Comparison of ENCODE assay signal across 1 cellular context in the genomic region with DNA sequence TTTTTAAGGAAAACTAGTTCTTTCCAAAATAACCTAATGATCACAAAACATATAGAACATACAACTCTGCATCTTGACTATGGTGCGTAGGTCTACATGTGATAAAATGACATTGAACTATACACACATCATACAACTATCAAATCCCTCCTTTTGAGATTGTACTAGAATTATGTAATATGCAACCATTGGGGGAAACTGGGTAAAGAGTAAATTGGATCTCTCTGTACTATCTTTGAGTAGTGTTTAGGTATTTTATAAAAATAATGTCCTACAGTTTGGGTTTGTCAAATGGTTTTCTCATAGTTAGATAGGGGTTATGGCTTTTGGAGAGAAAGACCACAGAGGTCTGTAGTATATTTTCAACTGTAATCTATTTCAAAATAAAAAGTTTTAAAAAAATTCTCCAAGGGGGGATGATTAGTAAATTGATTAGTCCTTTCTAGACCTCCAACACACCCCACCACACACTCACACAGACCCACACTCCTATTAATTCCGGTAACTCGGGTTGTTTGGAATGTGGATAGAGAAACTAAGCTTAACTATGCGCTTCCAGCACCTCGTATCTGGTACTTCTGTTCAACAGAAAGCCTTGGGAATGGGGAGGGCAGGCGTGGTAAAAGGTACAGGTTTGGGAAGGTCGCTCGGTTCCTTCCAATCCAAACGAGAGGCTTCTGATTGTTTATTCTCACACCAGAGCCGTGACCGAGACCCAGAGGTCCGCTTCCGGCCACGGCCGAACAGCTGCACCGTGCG.
TF ChIP-seq lines count a peak whose summit lies in the region.

No MANE protein-coding gene starts in this region.

TF ChIP-seq in HepG2, 621 proteins besides CTCF, POLR2A, EP300 and RAD21 (continued from another document):
- TF ChIP-seq ZBTB39 (CRISPR knock-in tag; IDR thresholded peaks at IDR 0.05) (0 out of 2 replicates have a peak, but pooled peaks have one; percentile 70), ZNF615 (CRISPR knock-in tag; IDR thresholded peaks at IDR 0.05; ENCODE audit: borderline replicate concordance) (peak; percentile 83; the same call in 1 of the 2 replicates), SP140L (CRISPR knock-in tag; IDR thresholded peaks at IDR 0.05; ENCODE audit: borderline replicate concordance) (peak; percentile 65; the same call in 1 of the 2 replicates), IKZF4 (CRISPR knock-in tag; IDR thresholded peaks at IDR 0.05; ENCODE audit: borderline replicate concordance, low read depth, not compliant biosample characterization) (peak; percentile 31), TIGD3 (CRISPR knock-in tag; IDR thresholded peaks at IDR 0.05; ENCODE audit: borderline replicate concordance) (peak; percentile 91; the same call in 1 of the 2 replicates), ZNF362 (CRISPR knock-in tag; IDR thresholded peaks at IDR 0.05; ENCODE audit: borderline replicate concordance) (no peak), ATF1 (CRISPR knock-in tag; IDR thresholded peaks at IDR 0.05) (0 out of 2 replicates have a peak, but pooled peaks have one; percentile 49), TAF1 (CRISPR knock-in tag; IDR thresholded peaks at IDR 0.05) (no peak), CBX5 (CRISPR knock-in tag; IDR thresholded peaks at IDR 0.05; ENCODE audit: borderline replicate concordance) (no peak)
- TF ChIP-seq, protein P1, sequence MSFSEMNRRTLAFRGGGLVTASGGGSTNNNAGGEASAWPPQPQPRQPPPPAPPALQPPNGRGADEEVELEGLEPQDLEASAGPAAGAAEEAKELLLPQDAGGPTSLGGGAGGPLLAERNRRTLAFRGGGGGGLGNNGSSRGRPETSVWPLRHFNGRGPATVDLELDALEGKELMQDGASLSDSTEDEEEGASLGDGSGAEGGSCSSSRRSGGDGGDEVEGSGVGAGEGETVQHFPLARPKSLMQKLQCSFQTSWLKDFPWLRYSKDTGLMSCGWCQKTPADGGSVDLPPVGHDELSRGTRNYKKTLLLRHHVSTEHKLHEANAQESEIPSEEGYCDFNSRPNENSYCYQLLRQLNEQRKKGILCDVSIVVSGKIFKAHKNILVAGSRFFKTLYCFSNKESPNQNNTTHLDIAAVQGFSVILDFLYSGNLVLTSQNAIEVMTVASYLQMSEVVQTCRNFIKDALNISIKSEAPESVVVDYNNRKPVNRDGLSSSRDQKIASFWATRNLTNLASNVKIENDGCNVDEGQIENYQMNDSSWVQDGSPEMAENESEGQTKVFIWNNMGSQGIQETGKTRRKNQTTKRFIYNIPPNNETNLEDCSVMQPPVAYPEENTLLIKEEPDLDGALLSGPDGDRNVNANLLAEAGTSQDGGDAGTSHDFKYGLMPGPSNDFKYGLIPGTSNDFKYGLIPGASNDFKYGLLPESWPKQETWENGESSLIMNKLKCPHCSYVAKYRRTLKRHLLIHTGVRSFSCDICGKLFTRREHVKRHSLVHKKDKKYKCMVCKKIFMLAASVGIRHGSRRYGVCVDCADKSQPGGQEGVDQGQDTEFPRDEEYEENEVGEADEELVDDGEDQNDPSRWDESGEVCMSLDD (CRISPR knock-in tag; IDR thresholded peaks at IDR 0.05; ENCODE audit: borderline replicate concordance), result no peak
TF ChIP-seq in HepG2: peak in this region for 24.
